8 cellular contexts compared by ENCODE assay signal in the genomic region with DNA sequence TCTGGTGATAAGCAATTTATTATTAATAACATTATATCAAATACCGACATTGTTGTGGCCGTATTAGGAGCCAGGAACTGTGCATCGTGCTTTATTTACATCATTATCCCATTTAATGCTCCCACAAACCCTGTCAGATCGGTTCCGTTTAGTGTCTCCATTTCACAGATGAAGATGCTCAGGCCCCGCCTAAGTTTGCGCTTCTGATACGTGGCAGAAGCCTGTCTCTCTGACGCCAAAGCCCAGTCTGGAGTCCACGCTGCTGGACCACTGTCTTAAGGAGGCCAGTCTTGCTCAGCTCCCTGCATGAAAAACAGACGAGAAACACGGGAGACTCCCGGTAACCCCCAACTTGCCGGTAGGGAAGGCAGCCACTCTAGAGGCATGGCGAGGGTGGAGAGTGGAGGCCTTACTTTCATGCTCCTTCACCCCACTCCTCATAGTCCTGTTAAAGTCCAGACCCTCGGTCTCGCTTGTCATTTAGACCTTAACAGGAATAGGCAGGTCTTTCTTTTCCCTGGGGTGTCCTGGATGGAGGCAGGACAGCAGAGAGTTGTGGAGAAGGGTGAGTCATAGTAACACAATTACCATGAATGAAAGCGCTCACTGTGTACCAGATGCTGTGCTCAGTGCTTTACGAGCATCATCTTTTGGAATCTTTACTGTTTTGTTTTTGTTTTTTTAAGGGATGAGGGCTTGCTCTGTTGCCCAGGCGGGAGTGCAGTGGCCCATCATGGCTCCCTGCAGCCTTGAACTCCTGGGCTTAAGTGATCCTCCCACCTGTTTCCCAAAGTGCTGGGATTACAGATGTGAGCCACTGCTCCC. TPM values are rescaled to one million over a fixed set of nuclear protein-coding genes. Genes with fewer than 3 reads are reported as not detected.
DNase-seq lines count a peak whose midpoint lies in the region; ATAC-seq, FAIRE-seq and TF ChIP-seq lines count a peak whose summit lies in the region.

No MANE protein-coding gene starts in this region.

- no peaks in the 10 kb centered on the region for H3K9me2 ChIP-seq in neural cell (ENCODE audit: insufficient read depth, low read length)

- H3K27ac Mint-ChIP-seq in activated naive CD4-positive, alpha-beta T cell treated with anti-CD3 and anti-CD28 coated beads, Interleukin-2, amount 10 ng/mL, durations not matched to agents 7 days and 5 days, result peak overlapping the region; percentile 96

- CTCF ChIA-PET in activated naive CD4-positive, alpha-beta T cell treated with anti-CD3 and anti-CD28 coated beads, Interleukin-2, amount 10 ng/mL, durations not matched to agents 7 days and 5 days (lab: Charles Lee), result no interaction called here

- no peak for TF ChIP-seq EP300 in neural cell (conservative IDR thresholded peaks at IDR 0.05; ENCODE audit: poor library complexity, severe bottlenecking)
- TF ChIP-seq EP300 in tibial nerve (IDR thresholded peaks at IDR 0.05), result peak in 1 of 2 donors; percentile 54

- peak overlapping the region; percentile 94 for H3K9ac ChIP-seq in neural cell (ENCODE audit: low read length)

- peak overlapping the region; percentile 90 for H3K4me2 ChIP-seq in neural cell (ENCODE audit: low read length)

- WGBS in tibial nerve, 2 donors, result 3 to 6% methylated on average over 20 of the region's 20 CpGs

- H3K4me3 ChIP-seq in neural cell (ENCODE audit: low read length) (peak overlapping the region; percentile 97), tibial nerve (peak overlapping the region; percentile 90 to 100 (median 96))

- peaks cover 28% of the 10 kb centered on the region for H3K79me2 ChIP-seq in neural cell (replicated peaks; ENCODE audit: insufficient read depth, low read length)

- no peak for FAIRE-seq in frontal cortex (lab: Jason Lieb, UNC)

- no peaks in the 10 kb centered on the region for H3K9me3 Mint-ChIP-seq in activated naive CD4-positive, alpha-beta T cell treated with anti-CD3 and anti-CD28 coated beads, Interleukin-2, amount 10 ng/mL, durations not matched to agents 7 days and 5 days

- H2AFZ ChIP-seq in neural cell (ENCODE audit: low read depth, low read length), result peak overlapping the region; percentile 95

- peaks cover 32% of the 10 kb centered on the region for H3K36me3 Mint-ChIP-seq in activated naive CD4-positive, alpha-beta T cell treated with anti-CD3 and anti-CD28 coated beads, Interleukin-2, amount 10 ng/mL, durations not matched to agents 7 days and 5 days

- peak; percentile 9 to 19 for DNase-seq in activated CD4-positive, alpha-beta T cell treated with anti-CD3 and anti-CD28 coated beads for 24 hours (ENCODE audit: low read depth in 2 of 2)
- no peak for DNase-seq in activated CD4-positive, alpha-beta T cell treated with anti-CD3 and anti-CD28 coated beads for 1 hour
- peak; percentile 73 for DNase-seq in OCI-M1 (lab: John Stamatoyannopoulos, UW)
- DNase-seq in activated naive CD4-positive, alpha-beta T cell treated with anti-CD3 and anti-CD28 coated beads, Interleukin-2, amount 10 ng/mL, durations not matched to agents 7 days and 5 days, result peak; percentile 50
- peak; percentile 65 to 75 for DNase-seq in frontal cortex (ENCODE audit: low spot score in 2 of 2)
- DNase-seq in tibial nerve (ENCODE audit: low spot score in 2 of 2), result peak; percentile 58 to 76

- H3K4me3 Mint-ChIP-seq in activated naive CD4-positive, alpha-beta T cell treated with anti-CD3 and anti-CD28 coated beads, Interleukin-2, amount 10 ng/mL, durations not matched to agents 7 days and 5 days, result peak overlapping the region; percentile 98

- peaks cover 56% of the 10 kb centered on the region for H3K4me1 Mint-ChIP-seq in activated naive CD4-positive, alpha-beta T cell treated with anti-CD3 and anti-CD28 coated beads, Interleukin-2, amount 10 ng/mL, durations not matched to agents 7 days and 5 days

- no peaks in the 10 kb centered on the region for H3K36me3 ChIP-seq in neural cell (ENCODE audit: insufficient read depth, low read length)
- peaks cover 0 to 4% (median 0%) of the 10 kb centered on the region in 3 donors for H3K36me3 ChIP-seq in tibial nerve

- TF ChIP-seq CTCF in neural cell (IDR thresholded peaks at IDR 0.05; ENCODE audit: poor library complexity, severe bottlenecking) (no peak), tibial nerve (IDR thresholded peaks at IDR 0.05) (no peak)

- peak; percentile 26 for ATAC-seq in HG03103 (IDR thresholded peaks at IDR 0.05; ENCODE audit: low read depth, unreplicated experiment)

- H3K4me1 ChIP-seq in tibial nerve, result peaks cover 0 to 42% (median 21%) of the 10 kb centered on the region in 4 donors

- H3K27ac ChIP-seq in neural cell (ENCODE audit: low read length) (peak overlapping the region; percentile 88), tibial nerve (peak overlapping the region; percentile 91 to 98 (median 95))

- no peaks in the 10 kb centered on the region for H3F3A ChIP-seq in neural cell (ENCODE audit: insufficient read depth, low read length, poor library complexity, severe bottlenecking)

- peak in 1 of 2 donors; percentile 24 for TF ChIP-seq POLR2A in tibial nerve (IDR thresholded peaks at IDR 0.05)

- H4K20me1 ChIP-seq in neural cell (ENCODE audit: insufficient read depth), result no peaks in the 10 kb centered on the region

- no peaks in the 10 kb centered on the region for H3K9me3 ChIP-seq in neural cell (ENCODE audit: low read length)
- no peaks in the 10 kb centered on the region for H3K9me3 ChIP-seq in tibial nerve

- no peaks in the 10 kb centered on the region for H3K27me3 Mint-ChIP-seq in activated naive CD4-positive, alpha-beta T cell treated with anti-CD3 and anti-CD28 coated beads, Interleukin-2, amount 10 ng/mL, durations not matched to agents 7 days and 5 days

- no peak for TF ChIP-seq RAD21 in neural cell (conservative IDR thresholded peaks at IDR 0.05)

- H3K27me3 ChIP-seq in neural cell (ENCODE audit: insufficient read depth, low read depth, low read length) (no peaks in the 10 kb centered on the region), tibial nerve (no peaks in the 10 kb centered on the region)

TF ChIP-seq in neural cell, 6 proteins besides CTCF, POLR2A, EP300 and RAD21:
- peak; percentile 11 for TF ChIP-seq POLR2AphosphoS5 (IDR thresholded peaks at IDR 0.05)
- TF ChIP-seq, protein P1, sequence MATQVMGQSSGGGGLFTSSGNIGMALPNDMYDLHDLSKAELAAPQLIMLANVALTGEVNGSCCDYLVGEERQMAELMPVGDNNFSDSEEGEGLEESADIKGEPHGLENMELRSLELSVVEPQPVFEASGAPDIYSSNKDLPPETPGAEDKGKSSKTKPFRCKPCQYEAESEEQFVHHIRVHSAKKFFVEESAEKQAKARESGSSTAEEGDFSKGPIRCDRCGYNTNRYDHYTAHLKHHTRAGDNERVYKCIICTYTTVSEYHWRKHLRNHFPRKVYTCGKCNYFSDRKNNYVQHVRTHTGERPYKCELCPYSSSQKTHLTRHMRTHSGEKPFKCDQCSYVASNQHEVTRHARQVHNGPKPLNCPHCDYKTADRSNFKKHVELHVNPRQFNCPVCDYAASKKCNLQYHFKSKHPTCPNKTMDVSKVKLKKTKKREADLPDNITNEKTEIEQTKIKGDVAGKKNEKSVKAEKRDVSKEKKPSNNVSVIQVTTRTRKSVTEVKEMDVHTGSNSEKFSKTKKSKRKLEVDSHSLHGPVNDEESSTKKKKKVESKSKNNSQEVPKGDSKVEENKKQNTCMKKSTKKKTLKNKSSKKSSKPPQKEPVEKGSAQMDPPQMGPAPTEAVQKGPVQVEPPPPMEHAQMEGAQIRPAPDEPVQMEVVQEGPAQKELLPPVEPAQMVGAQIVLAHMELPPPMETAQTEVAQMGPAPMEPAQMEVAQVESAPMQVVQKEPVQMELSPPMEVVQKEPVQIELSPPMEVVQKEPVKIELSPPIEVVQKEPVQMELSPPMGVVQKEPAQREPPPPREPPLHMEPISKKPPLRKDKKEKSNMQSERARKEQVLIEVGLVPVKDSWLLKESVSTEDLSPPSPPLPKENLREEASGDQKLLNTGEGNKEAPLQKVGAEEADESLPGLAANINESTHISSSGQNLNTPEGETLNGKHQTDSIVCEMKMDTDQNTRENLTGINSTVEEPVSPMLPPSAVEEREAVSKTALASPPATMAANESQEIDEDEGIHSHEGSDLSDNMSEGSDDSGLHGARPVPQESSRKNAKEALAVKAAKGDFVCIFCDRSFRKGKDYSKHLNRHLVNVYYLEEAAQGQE (IDR thresholded peaks at IDR 0.05; ENCODE audit: borderline replicate concordance), result no peak

RNA-seq across cellular contexts. Expression of gene TXNDC15, which starts 0.9 kb away (rescaled TPM):
- total RNA-seq in frontal cortex (108 TPM), tibial nerve (100 to 1,000 TPM in 1 of 4 donors, 10 to 100 TPM in 3; 72.8 to 118 (median 84.8) TPM)
- polyA plus RNA-seq in neural cell, result 127 and 147 TPM in 2 replicates
- 148 TPM in 2 replicates for polyA minus RNA-seq in neural cell

RNA-seq across cellular contexts. Expression of gene C5orf24, which starts 29.3 kb away (rescaled TPM):
- total RNA-seq in frontal cortex (90.5 TPM), tibial nerve (10 to 100 TPM; 40.2 to 50.0 (median 45.8) TPM)
- polyA plus RNA-seq in neural cell, result 62.4 and 71.7 TPM in 2 replicates
- polyA minus RNA-seq in neural cell, result 116 and 122 TPM in 2 replicates

RNA-seq across cellular contexts. Expression of gene PCBD2, which starts 29.9 kb away (rescaled TPM):
- total RNA-seq in frontal cortex (4.5 TPM), tibial nerve (10 to 100 TPM in 1 of 4 donors, 1 to 10 TPM in 3; 5.7 to 11.0 (median 7.9) TPM)
- polyA plus RNA-seq in neural cell, result 4.7 and 6.0 TPM in 2 replicates
- 5.4 and 8.0 TPM in 2 replicates for polyA minus RNA-seq in neural cell
